17 cellular contexts compared by ENCODE assay signal in genomic region chr3:194251891-194252560, GRCh38.
DNase-seq lines count a peak whose midpoint lies in the region; ATAC-seq and TF ChIP-seq lines count a peak whose summit lies in the region.
"Had no signal": no experiment of that assay in that cellular context is flagged by ENCODE, and none has a peak within 500 bp of the region (broad histone marks: within the 10 kb centered on the region; RNA-seq: fewer than 3 reads in every experiment).

No MANE protein-coding gene starts in this region.

- no peak for ATAC-seq in natural killer cell
- ATAC-seq in natural killer cell treated with Interleukin-12 subunit alpha and Interleukin-12 subunit beta and Interleukin-15 and Interleukin-18, amount 100 ng/mL, for 72 hours = no peak
- ATAC-seq: Right ventricle myocardium inferior had no signal

- no peak for DNase-seq in natural killer cell
- DNase-seq in natural killer cell treated with Interleukin-12 subunit alpha and Interleukin-12 subunit beta and Interleukin-15 and Interleukin-18, amount 100 ng/mL, for 72 hours (ENCODE audit: low spot score) = no peak
- DNase-seq in NCI-H2029 (lab: John Stamatoyannopoulos, UW) = peak; percentile 77
- no peak for DNase-seq in glutamatergic neuron
- DNase-seq in type B pancreatic cell (ENCODE audit: extremely low spot score, unreplicated experiment) = no peak
- no peak for DNase-seq in NOMO-1 treated with DMSO at 0.1 percent for 48 hours (lab: John Stamatoyannopoulos, UW; ENCODE audit: unreplicated experiment)
- DNase-seq in ureter (ENCODE audit: low spot score) = no peak
- DNase-seq in G401 (ENCODE audit: low spot score) = no peak
- DNase-seq: BE2C; CD4-positive, alpha-beta memory T cell; GOT3; NCI-H1105 treated with DMSO at 0.1 percent for 48 hours; NCI-H1694; NCI-H2171; NCI-H446; NK-92 treated with Interleukin-12 subunit alpha and Interleukin-12 subunit beta, amount 100 ng/mL, for 24 hours had no signal

- H3K36me3 Mint-ChIP-seq in natural killer cell (no peaks in the 10 kb centered on the region), glutamatergic neuron (ENCODE audit: unreplicated experiment) (peaks cover 4% of the 10 kb centered on the region), type B pancreatic cell (no peaks in the 10 kb centered on the region)
- H3K36me3 Mint-ChIP-seq in natural killer cell treated with Interleukin-12 subunit alpha and Interleukin-12 subunit beta and Interleukin-15 and Interleukin-18, amount 100 ng/mL, for 72 hours = no peaks in the 10 kb centered on the region
- H3K36me3 Mint-ChIP-seq: CD4-positive, alpha-beta memory T cell had no signal

- H3K27me3 Mint-ChIP-seq in natural killer cell (ENCODE audit: low read depth in 2 of 2) = peaks cover 0 to 3% of the 10 kb centered on the region in 2 donors
- H3K27me3 Mint-ChIP-seq in natural killer cell treated with Interleukin-12 subunit alpha and Interleukin-12 subunit beta and Interleukin-15 and Interleukin-18, amount 100 ng/mL, for 72 hours = peaks cover 0 to 7% of the 10 kb centered on the region in 2 donors
- peaks cover 11% of the 10 kb centered on the region for H3K27me3 Mint-ChIP-seq in glutamatergic neuron (ENCODE audit: unreplicated experiment)
- peaks cover 5% of the 10 kb centered on the region for H3K27me3 Mint-ChIP-seq in type B pancreatic cell
- H3K27me3 Mint-ChIP-seq: CD4-positive, alpha-beta memory T cell had no signal

- H3K4me3 Mint-ChIP-seq in natural killer cell (no peak overlapping the region), glutamatergic neuron (ENCODE audit: unreplicated experiment) (no peak overlapping the region), type B pancreatic cell (peak overlapping the region; percentile 31)
- no peak overlapping the region for H3K4me3 Mint-ChIP-seq in natural killer cell treated with Interleukin-12 subunit alpha and Interleukin-12 subunit beta and Interleukin-15 and Interleukin-18, amount 100 ng/mL, for 72 hours

- H3K9me3 Mint-ChIP-seq in natural killer cell (no peaks in the 10 kb centered on the region), glutamatergic neuron (ENCODE audit: unreplicated experiment) (peaks cover 3% of the 10 kb centered on the region), type B pancreatic cell (no peaks in the 10 kb centered on the region)
- H3K9me3 Mint-ChIP-seq in natural killer cell treated with Interleukin-12 subunit alpha and Interleukin-12 subunit beta and Interleukin-15 and Interleukin-18, amount 100 ng/mL, for 72 hours = no peaks in the 10 kb centered on the region

- in situ Hi-C loops in G401 (cut with HindIII; ENCODE audit: low sequenced_read_pairs) = no loop called here

- TF ChIP-seq CTCF in natural killer cell (IDR thresholded peaks at IDR 0.05) = no peak
- no peak for TF ChIP-seq CTCF in glutamatergic neuron (IDR thresholded peaks at IDR 0.05; ENCODE audit: partially characterized antibody, unreplicated experiment)
- TF ChIP-seq CTCF in type B pancreatic cell (conservative IDR thresholded peaks at IDR 0.05) = no peak

- H3K4me1 Mint-ChIP-seq in natural killer cell = peaks cover 21 to 39% of the 10 kb centered on the region in 2 donors
- H3K4me1 Mint-ChIP-seq in natural killer cell treated with Interleukin-12 subunit alpha and Interleukin-12 subunit beta and Interleukin-15 and Interleukin-18, amount 100 ng/mL, for 72 hours (ENCODE audit: low read depth in 2 of 2) = peaks cover 17 to 18% of the 10 kb centered on the region in 2 donors
- H3K4me1 Mint-ChIP-seq in glutamatergic neuron (ENCODE audit: low read depth, unreplicated experiment) = peaks cover 14% of the 10 kb centered on the region
- peaks cover 66% of the 10 kb centered on the region for H3K4me1 Mint-ChIP-seq in type B pancreatic cell (ENCODE audit: unreplicated experiment)

- intact Hi-C loops in natural killer cell (cut with micrococcal nuclease) = no loop called here

- H3K27ac Mint-ChIP-seq in natural killer cell (peak overlapping the region; percentile 9 to 70), glutamatergic neuron (ENCODE audit: unreplicated experiment) (peak overlapping the region; percentile 31), type B pancreatic cell (no peak overlapping the region)
- H3K27ac Mint-ChIP-seq in natural killer cell treated with Interleukin-12 subunit alpha and Interleukin-12 subunit beta and Interleukin-15 and Interleukin-18, amount 100 ng/mL, for 72 hours = peak overlapping the region in 1 of 2 donors; percentile 11
